Comparison of ENCODE assay signal across 8 cellular contexts in the genomic region with DNA sequence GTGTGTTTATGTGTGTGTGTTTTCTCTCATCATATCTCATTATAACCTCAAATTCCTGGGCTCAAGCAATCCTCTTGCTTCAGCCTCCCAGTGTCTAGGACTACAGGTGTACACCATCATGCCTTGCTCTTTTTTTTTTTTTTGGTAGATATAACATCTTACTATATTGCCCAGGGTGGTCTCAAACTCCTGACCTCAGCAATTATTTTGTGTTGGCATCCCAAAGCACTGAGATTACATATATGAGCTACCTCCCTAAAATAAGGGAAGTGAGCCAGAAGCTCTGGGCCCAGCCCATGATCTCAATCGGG. TPM values are rescaled to one million over a fixed set of nuclear protein-coding genes. Genes with fewer than 3 reads are reported as not detected.
A peak's percentile ranks its signal among the peaks of the same experiment; 100 is the strongest.
DNase-seq lines count a peak whose midpoint lies in the region; ATAC-seq, FAIRE-seq and TF ChIP-seq lines count a peak whose summit lies in the region.

No MANE protein-coding gene starts in this region.

- H3K27me3 ChIP-seq in SU-DHL-6 (ENCODE audit: low read length) (no peaks in the 10 kb centered on the region), gastroesophageal sphincter (peaks cover 3% of the 10 kb centered on the region)

- FAIRE-seq in urothelium cell line (lab: Jason Lieb, UNC) = no peak

- WGBS in gastroesophageal sphincter (ENCODE audit: low coverage in 1 of 2), 2 donors = no CpG with 5 or more reads among the region's 1 CpG

- peak overlapping the region; percentile 69 for H3K27ac ChIP-seq in SU-DHL-6 (ENCODE audit: low read depth, low read length)
- H3K27ac ChIP-seq in gastroesophageal sphincter = peak overlapping the region; percentile 41 to 92 (median 92)

- peak overlapping the region; percentile 98 for H3K9ac ChIP-seq in SU-DHL-6 (ENCODE audit: low read length)

- H3K4me2 ChIP-seq in SU-DHL-6 (ENCODE audit: low read depth, low read length, poor library complexity, severe bottlenecking) = peak overlapping the region; percentile 77

- H3K4me1 ChIP-seq in gastroesophageal sphincter = peaks cover 0 to 33% (median 11%) of the 10 kb centered on the region in 3 donors

- peaks cover 28% of the 10 kb centered on the region for H3K79me2 ChIP-seq in SU-DHL-6 (ENCODE audit: insufficient read depth, low read length)

- DNase-seq in skeletal muscle cell (ENCODE audit: low read depth) = no peak
- no peak for DNase-seq in C1 segment of cervical spinal cord (lab: John Stamatoyannopoulos, UW)
- DNase-seq in NCI-H524 (lab: John Stamatoyannopoulos, UW) = no peak
- DNase-seq in urothelium cell line (ENCODE audit: low spot score) = no peak
- no peak for DNase-seq in kidney glomerular epithelial cell (lab: John Stamatoyannopoulos, UW)

- no peaks in the 10 kb centered on the region for H3F3A ChIP-seq in SU-DHL-6 (ENCODE audit: insufficient read depth)

- no peak for TF ChIP-seq EP300 in gastroesophageal sphincter (IDR thresholded peaks at IDR 0.05)

- H2AFZ ChIP-seq in SU-DHL-6 (ENCODE audit: low read depth, low read length, severe bottlenecking) = peak overlapping the region; percentile 94

- H3K9me3 ChIP-seq in SU-DHL-6 (ENCODE audit: insufficient read depth, low read length) = no peaks in the 10 kb centered on the region
- peaks cover 0 to 30% (median 0%) of the 10 kb centered on the region in 3 donors for H3K9me3 ChIP-seq in gastroesophageal sphincter

- H3K36me3 ChIP-seq in SU-DHL-6 (ENCODE audit: low read length) = peaks cover 6% of the 10 kb centered on the region; the same call in 1 of the 2 replicates
- peaks cover 0 to 22% of the 10 kb centered on the region in 2 donors for H3K36me3 ChIP-seq in gastroesophageal sphincter

- no peaks in the 10 kb centered on the region for H4K20me1 ChIP-seq in SU-DHL-6 (ENCODE audit: low read depth, low read length)

- peak; percentile 6 for ATAC-seq in GM19025 (IDR thresholded peaks at IDR 0.05; ENCODE audit: low read depth, unreplicated experiment)
- peak; percentile 1 for ATAC-seq in gastroesophageal sphincter

- peak overlapping the region; percentile 94 for H3K4me3 ChIP-seq in SU-DHL-6 (ENCODE audit: insufficient read depth, low read length, poor library complexity, severe bottlenecking)
- peak overlapping the region; percentile 59 to 91 for H3K4me3 ChIP-seq in gastroesophageal sphincter
- peak overlapping the region; percentile 86 for H3K4me3 ChIP-seq in skeletal muscle cell (ENCODE audit: low read depth, low read length)

- no peak for TF ChIP-seq POLR2A in gastroesophageal sphincter (IDR thresholded peaks at IDR 0.05)

- no peaks in the 10 kb centered on the region for H3K9me2 ChIP-seq in SU-DHL-6 (replicated peaks; ENCODE audit: insufficient read depth, low read length)

- no peak for TF ChIP-seq CTCF in SU-DHL-6 (IDR thresholded peaks at IDR 0.05; ENCODE audit: insufficient read depth, low read length, poor library complexity, severe bottlenecking)
- no peak for TF ChIP-seq CTCF in gastroesophageal sphincter (IDR thresholded peaks at IDR 0.05)

RNA-seq across cellular contexts. Expression of a gene that starts 0.4 kb away (rescaled TPM):
- 10 to 100 TPM in 1 of 4 donors, 1 to 10 TPM in 3; 9.3 to 11.7 (median 9.7) TPM for total RNA-seq in gastroesophageal sphincter

RNA-seq across cellular contexts. Expression of a gene that starts 31.2 kb away (rescaled TPM):
- 10 to 100 TPM in 3 of 4 donors, 1 to 10 TPM in 1; 9.2 to 12.2 (median 10.9) TPM for total RNA-seq in gastroesophageal sphincter

RNA-seq across cellular contexts. Expression of a gene that starts 39.5 kb away (rescaled TPM):
- 10 to 100 TPM; 40.4 to 76.3 (median 65.3) TPM for total RNA-seq in gastroesophageal sphincter

RNA-seq across cellular contexts. Expression of a gene that starts 43.5 kb away (rescaled TPM):
- 10 to 100 TPM in 3 of 4 donors, 1 to 10 TPM in 1; 9.0 to 17.0 (median 13.2) TPM for total RNA-seq in gastroesophageal sphincter

RNA-seq across cellular contexts. Expression of a gene that starts 43.5 kb away (rescaled TPM):
- 1 to 10 TPM; 1.0 to 4.8 (median 2.0) TPM for total RNA-seq in gastroesophageal sphincter
